In the genomic region with DNA sequence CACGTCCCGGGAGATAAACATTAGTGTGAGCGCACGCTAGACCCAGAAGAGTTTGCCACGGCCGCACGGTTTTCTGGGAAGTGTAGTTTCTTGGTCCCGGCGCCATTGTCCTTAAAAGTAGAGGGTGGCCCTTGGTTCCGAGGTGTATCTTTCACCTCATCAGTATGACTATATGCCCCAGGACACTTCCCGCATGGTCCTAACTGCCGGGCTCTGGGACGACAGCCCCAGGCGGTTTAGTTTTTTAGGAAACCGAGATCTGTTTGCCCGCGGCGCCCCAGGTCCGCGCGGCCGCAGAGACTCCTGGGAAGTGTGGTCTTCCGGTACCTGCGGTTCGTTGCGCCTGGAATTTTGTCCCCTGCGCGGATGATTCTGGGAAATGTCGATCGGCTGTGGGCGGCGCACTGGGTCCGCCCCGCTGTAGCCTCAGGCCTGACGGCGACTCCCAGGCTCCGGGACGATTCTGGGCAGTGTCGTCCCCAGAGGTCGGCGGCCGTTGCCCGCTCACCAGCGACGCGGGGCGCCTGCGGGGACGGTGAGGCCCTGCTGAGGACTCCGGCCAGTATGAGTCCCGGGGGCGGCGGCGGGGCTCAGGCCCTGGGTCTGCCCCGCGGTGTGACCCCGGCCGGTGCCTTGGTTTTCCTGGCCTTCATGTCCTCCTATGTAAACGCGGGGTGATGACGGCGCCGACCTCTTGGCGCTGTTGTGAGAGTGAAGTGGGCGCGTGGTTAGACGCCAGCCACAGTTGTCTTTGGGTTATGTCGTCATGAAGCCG, we compare ENCODE assay signal across 1 cellular context.
TF ChIP-seq lines count a peak whose summit lies in the region.

A gene (plus strand): TSS at position 418 of the 775 bp plus-strand sequence. CDS start 795 bp downstream, outside the sequence.

TF ChIP-seq in SK-N-SH, 30 proteins besides CTCF, POLR2A, EP300 and RAD21 (continued from another document):
- TF ChIP-seq MEF2A (IDR thresholded peaks at IDR 0.05; ENCODE audit: borderline replicate concordance, low read depth), result no peak
- TF ChIP-seq GABPA (IDR thresholded peaks at IDR 0.05; ENCODE audit: low read depth), result peak; percentile 84
- TF ChIP-seq, protein P1, sequence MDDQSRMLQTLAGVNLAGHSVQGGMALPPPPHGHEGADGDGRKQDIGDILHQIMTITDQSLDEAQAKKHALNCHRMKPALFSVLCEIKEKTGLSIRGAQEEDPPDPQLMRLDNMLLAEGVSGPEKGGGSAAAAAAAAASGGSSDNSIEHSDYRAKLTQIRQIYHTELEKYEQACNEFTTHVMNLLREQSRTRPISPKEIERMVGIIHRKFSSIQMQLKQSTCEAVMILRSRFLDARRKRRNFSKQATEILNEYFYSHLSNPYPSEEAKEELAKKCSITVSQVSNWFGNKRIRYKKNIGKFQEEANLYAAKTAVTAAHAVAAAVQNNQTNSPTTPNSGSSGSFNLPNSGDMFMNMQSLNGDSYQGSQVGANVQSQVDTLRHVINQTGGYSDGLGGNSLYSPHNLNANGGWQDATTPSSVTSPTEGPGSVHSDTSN (IDR thresholded peaks at IDR 0.05), result 0 out of 2 replicates have a peak, but pooled peaks have one; percentile 13
- TF ChIP-seq TEAD4 (IDR thresholded peaks at IDR 0.05; ENCODE audit: borderline replicate concordance, insufficient read depth), result peak; percentile 77
